ENCODE assay signal across 1 cellular context in genomic region chr3:180478695-180479094, GRCh38.
TF ChIP-seq lines count a peak whose summit lies in the region.

No MANE protein-coding gene starts in this region.

TF ChIP-seq in WTC11, 78 proteins besides CTCF, POLR2A, EP300 and RAD21 (continued from another document):
- TF ChIP-seq PRDM15 (CRISPR knock-in tag; IDR thresholded peaks at IDR 0.05), result no peak
- TF ChIP-seq AR (CRISPR knock-in tag; IDR thresholded peaks at IDR 0.05), result no peak
- no peak for TF ChIP-seq NFATC4 (CRISPR knock-in tag; IDR thresholded peaks at IDR 0.05)
- TF ChIP-seq ATF1 (CRISPR knock-in tag; IDR thresholded peaks at IDR 0.05), result no peak
- no peak for TF ChIP-seq ZNF232 (CRISPR knock-in tag; IDR thresholded peaks at IDR 0.05)
- no peak for TF ChIP-seq GRHL2 (CRISPR knock-in tag; IDR thresholded peaks at IDR 0.05; ENCODE audit: insufficient replicate concordance, severe bottlenecking)
- no peak for TF ChIP-seq GTF2I (CRISPR knock-in tag; conservative IDR thresholded peaks at IDR 0.05)
- TF ChIP-seq ZNF532 (CRISPR knock-in tag; IDR thresholded peaks at IDR 0.05; ENCODE audit: borderline replicate concordance), result no peak
- TF ChIP-seq FOXJ3 (CRISPR knock-in tag; IDR thresholded peaks at IDR 0.05; ENCODE audit: borderline replicate concordance), result no peak
- no peak for TF ChIP-seq MLX (CRISPR knock-in tag; IDR thresholded peaks at IDR 0.05)
- no peak for TF ChIP-seq NFE2L1 (CRISPR knock-in tag; IDR thresholded peaks at IDR 0.05)
